ENCODE assay signal across 21 cellular contexts in the genomic region with DNA sequence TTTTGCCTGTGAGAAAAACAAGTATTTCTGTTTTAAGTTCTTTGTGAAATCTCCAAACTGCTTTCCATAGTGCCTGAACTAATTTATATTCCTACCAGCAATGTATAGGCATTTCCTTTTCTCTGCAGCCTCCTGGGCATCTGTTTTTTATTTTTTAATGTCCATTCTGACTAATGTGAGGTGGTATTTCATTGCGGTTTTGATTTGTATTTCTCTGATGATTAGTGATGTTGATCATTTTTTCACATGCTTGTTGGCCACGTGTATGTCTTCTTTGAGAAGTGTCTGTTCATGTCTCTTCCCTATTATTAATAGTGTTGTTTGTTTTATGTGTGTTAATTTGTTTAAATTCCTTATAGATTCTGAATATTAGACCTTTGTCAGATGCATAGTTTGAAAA.
DNase-seq lines count a peak whose midpoint lies in the region; ATAC-seq and TF ChIP-seq lines count a peak whose summit lies in the region.
"Had no signal": no experiment of that assay in that cellular context is flagged by ENCODE, and none has a peak within 500 bp of the region (broad histone marks: within the 10 kb centered on the region; RNA-seq: fewer than 3 reads in every experiment).

No MANE protein-coding gene starts in this region.

- H3K27me3 ChIP-seq in psoas muscle (ENCODE audit: insufficient read depth in 3 of 3, low read length in 2 of 3), result no peaks in the 10 kb centered on the region

- H3K4me1 ChIP-seq in psoas muscle, result no peaks in the 10 kb centered on the region

- no peaks in the 10 kb centered on the region for H3K36me3 ChIP-seq in psoas muscle (ENCODE audit: insufficient read depth in 1 of 2, low read depth in 1 of 2)

- peaks cover 10% of the 10 kb centered on the region for H3K9me3 ChIP-seq in psoas muscle

- ATAC-seq in psoas muscle (no peak), GM21381 (IDR thresholded peaks at IDR 0.05; ENCODE audit: unreplicated experiment) (no peak)
- ATAC-seq: GM23338 had no signal

- H3K4me3 ChIP-seq in AG10803 (ENCODE audit: low read length) (no peak overlapping the region), psoas muscle (no peak overlapping the region)
- H3K4me3 ChIP-seq: GM23338 had no signal

- DNase-seq in AG10803 (ENCODE audit: low read depth), result peak; percentile 66
- peak; percentile 54 for DNase-seq in HCEC 1CT
- peak; percentile 29 for DNase-seq in RPMI7951 (ENCODE audit: low read depth)
- DNase-seq in fibroblast of the conjunctiva (ENCODE audit: low read depth), result peak; percentile 6
- DNase-seq in NCI-H1694 (lab: John Stamatoyannopoulos, UW), result no peak
- no peak for DNase-seq in psoas muscle
- no peak for DNase-seq in DMS 273 treated with DMSO at 0.1 percent for 48 hours (lab: John Stamatoyannopoulos, UW)
- DNase-seq: 8988T; Calu3; CD8-positive, alpha-beta memory T cell; MV-4-11; NCI-H1105 treated with DMSO at 0.1 percent for 48 hours; NCI-H2081 treated with DMSO at 0.1 percent for 48 hours; NCI-H2171 treated with DMSO at 0.1 percent for 48 hours; NCI-H446; NCI-H526 treated with DMSO at 0.1 percent for 48 hours; SHP77 had no signal

- intact Hi-C loops in psoas muscle (cut with DNase I), result no loop called here

- WGBS in psoas muscle, 3 donors, result 70 to 83% (median 72%) methylated on average over 2 of the region's 2 CpGs

- no peak for TF ChIP-seq CTCF in AG10803 (conservative IDR thresholded peaks at IDR 0.05; ENCODE audit: low read length)
- no peak for TF ChIP-seq CTCF in psoas muscle (IDR thresholded peaks at IDR 0.05)

- no peak overlapping the region for H3K27ac ChIP-seq in psoas muscle
- H3K27ac ChIP-seq: C4-2B, KMS-11 had no signal

Comparison
In these comparisons a context has a peak if more than half of its experiments do, and no peak if none do; other contexts are left out.
1. DNase-seq: peak in AG10803 (single experiment), HCEC 1CT (single experiment), RPMI7951 (single experiment) and fibroblast of the conjunctiva (single experiment); none in NCI-H1694 (single experiment), psoas muscle (0 of 2) and DMS 273 treated with DMSO at 0.1 percent for 48 hours (single experiment).